In genomic region chr9:136407911-136408310, GRCh38 we compare ENCODE assay signal across 15 cellular contexts. TPM values are rescaled to one million over a fixed set of nuclear protein-coding genes. Genes with fewer than 3 reads are reported as not detected.
DNase-seq lines count a peak whose midpoint lies in the region; ATAC-seq, FAIRE-seq and TF ChIP-seq lines count a peak whose summit lies in the region.
"Had no signal": no experiment of that assay in that cellular context is flagged by ENCODE, and none has a peak within 500 bp of the region (broad histone marks: within the 10 kb centered on the region; RNA-seq: fewer than 3 reads in every experiment).

No MANE protein-coding gene starts in this region.

- peaks cover 87% of the 10 kb centered on the region for H3K36me3 Mint-ChIP-seq in activated T-cell treated with anti-CD3 and anti-CD28 coated beads, Interleukin-2, amount 50 U/mL, for 24 hours (ENCODE audit: low read depth)
- H3K36me3 Mint-ChIP-seq in activated naive CD8-positive, alpha-beta T cell: peaks cover 14% of the 10 kb centered on the region
- H3K36me3 Mint-ChIP-seq in neural progenitor cell: peaks cover 11% of the 10 kb centered on the region

- H3K4me1 ChIP-seq in HUES64 (ENCODE audit: insufficient read depth, low read length) (peaks cover 6% of the 10 kb centered on the region), neural progenitor cell (peaks cover 13% of the 10 kb centered on the region), small intestine (ENCODE audit: control insufficient read depth in 2 of 2, insufficient read depth in 1 of 2, low read depth in 1 of 2, low read length in 1 of 2) (peaks cover 4% of the 10 kb centered on the region in 2 donors)

- H2AFZ ChIP-seq in neural progenitor cell (replicated peaks): no peak overlapping the region

- H3K4me3 Mint-ChIP-seq in activated T-cell treated with anti-CD3 and anti-CD28 coated beads, Interleukin-2, amount 50 U/mL, for 24 hours: peak overlapping the region; percentile 27
- H3K4me3 Mint-ChIP-seq in activated naive CD8-positive, alpha-beta T cell: peak overlapping the region; percentile 42
- peak overlapping the region; percentile 61 for H3K4me3 Mint-ChIP-seq in neural progenitor cell

- H3K27ac Mint-ChIP-seq in activated T-cell treated with anti-CD3 and anti-CD28 coated beads, Interleukin-2, amount 50 U/mL, for 24 hours: peak overlapping the region; percentile 80
- H3K27ac Mint-ChIP-seq in activated naive CD8-positive, alpha-beta T cell: peak overlapping the region; percentile 24
- H3K27ac Mint-ChIP-seq in neural progenitor cell: no peak overlapping the region

- no peak overlapping the region for H3K4me3 ChIP-seq in HUES64 (ENCODE audit: low read length)
- no peak overlapping the region for H3K4me3 ChIP-seq in neural progenitor cell
- no peak overlapping the region for H3K4me3 ChIP-seq in small intestine (ENCODE audit: low read depth in 1 of 2, low read length in 2 of 2)

- peaks cover 42% of the 10 kb centered on the region for H3K79me2 ChIP-seq in neural progenitor cell (ENCODE audit: low read depth)

- peaks cover 76% of the 10 kb centered on the region for H3K4me1 Mint-ChIP-seq in activated T-cell treated with anti-CD3 and anti-CD28 coated beads, Interleukin-2, amount 50 U/mL, for 24 hours (ENCODE audit: low read depth)
- peaks cover 64% of the 10 kb centered on the region for H3K4me1 Mint-ChIP-seq in activated naive CD8-positive, alpha-beta T cell (ENCODE audit: low read depth)
- H3K4me1 Mint-ChIP-seq in neural progenitor cell: peaks cover 29% of the 10 kb centered on the region

- no peaks in the 10 kb centered on the region for H3K9me3 Mint-ChIP-seq in activated T-cell treated with anti-CD3 and anti-CD28 coated beads, Interleukin-2, amount 50 U/mL, for 24 hours
- H3K9me3 Mint-ChIP-seq in activated naive CD8-positive, alpha-beta T cell (ENCODE audit: low read depth): no peaks in the 10 kb centered on the region
- H3K9me3 Mint-ChIP-seq in neural progenitor cell: no peaks in the 10 kb centered on the region

- H3K9ac ChIP-seq in HUES64 (ENCODE audit: low read depth, low read length) (no peak overlapping the region), neural progenitor cell (no peak overlapping the region)

- no peaks in the 10 kb centered on the region for H3F3A ChIP-seq in neural progenitor cell (ENCODE audit: low read depth)

- no peaks in the 10 kb centered on the region for H3K9me3 ChIP-seq in HUES64 (ENCODE audit: insufficient read depth, low read depth, low read length)
- H3K9me3 ChIP-seq in neural progenitor cell (ENCODE audit: low read depth): no peaks in the 10 kb centered on the region
- no peaks in the 10 kb centered on the region for H3K9me3 ChIP-seq in small intestine (ENCODE audit: control insufficient read depth, low read depth)

- H3K36me3 ChIP-seq in HUES64 (ENCODE audit: insufficient read depth, low read length) (peaks cover 66% of the 10 kb centered on the region), neural progenitor cell (peaks cover 8% of the 10 kb centered on the region), small intestine (ENCODE audit: control insufficient read depth in 2 of 2, insufficient read depth in 2 of 2, low read length in 2 of 2) (peaks cover 8 to 11% of the 10 kb centered on the region in 2 donors)

- no peak overlapping the region for H3K4me2 ChIP-seq in neural progenitor cell

- 0 out of 2 replicates have a peak overlapping the region, but pooled peaks have one; percentile 25 for H3K27ac ChIP-seq in HUES64 (ENCODE audit: low read depth, low read length)
- H3K27ac ChIP-seq in neural progenitor cell: no peak overlapping the region
- H3K27ac ChIP-seq in small intestine (ENCODE audit: low read depth in 1 of 2, low read length in 1 of 2): no peak overlapping the region

- H3K27me3 Mint-ChIP-seq in activated T-cell treated with anti-CD3 and anti-CD28 coated beads, Interleukin-2, amount 50 U/mL, for 24 hours: no peaks in the 10 kb centered on the region
- no peaks in the 10 kb centered on the region for H3K27me3 Mint-ChIP-seq in activated naive CD8-positive, alpha-beta T cell
- peaks cover 14% of the 10 kb centered on the region for H3K27me3 Mint-ChIP-seq in neural progenitor cell (ENCODE audit: insufficient read depth, low read depth)

- H4K20me1 ChIP-seq in neural progenitor cell (ENCODE audit: low read depth): peaks cover 31% of the 10 kb centered on the region

- FAIRE-seq in small intestine (lab: Jason Lieb, UNC): no peak

- no peak for DNase-seq in activated T-cell treated with anti-CD3 and anti-CD28 coated beads, Interleukin-2, amount 50 U/mL, for 24 hours
- DNase-seq in activated T-cell treated with anti-CD3 and anti-CD28 coated beads, Interleukin-2, amount 50 U/mL, for 1 hour: no peak
- DNase-seq in neural progenitor cell (ENCODE audit: low spot score) (no peak), small intestine (no peak)
- DNase-seq: activated CD4-positive, alpha-beta T cell treated with anti-CD3 and anti-CD28 coated beads, Interleukin-2, amount 50 U/mL, for 4 hours; activated effector memory CD4-positive, alpha-beta T cell treated with Interleukin-2 at 50 U/mL for 16 hours; foreskin fibroblast; hypothalamus; NCI-H2029 treated with DMSO at 0.1 percent for 48 hours; NCI-H524; SIG-M5 had no signal

- H3K27me3 ChIP-seq in HUES64 (ENCODE audit: insufficient read depth, low read length) (no peaks in the 10 kb centered on the region), neural progenitor cell (no peaks in the 10 kb centered on the region), small intestine (ENCODE audit: control insufficient read depth in 2 of 2, insufficient read depth in 2 of 2, low read length in 2 of 2) (no peaks in the 10 kb centered on the region)

- 91% methylated on average over 7 of the region's 7 CpGs for WGBS in HUES64
- 86% methylated on average over 7 of the region's 7 CpGs for WGBS in small intestine, 3 donors

- ATAC-seq in HG03457 (IDR thresholded peaks at IDR 0.05; ENCODE audit: unreplicated experiment): no peak
- no peak for ATAC-seq in activated CD4-positive, CD25-positive, alpha-beta regulatory T cell treated with anti-CD3 and anti-CD28 coated beads, Interleukin-2, amount 50 U/mL, for 24 hours

- TF ChIP-seq CTCF in neural progenitor cell (IDR thresholded peaks at IDR 0.05): no peak

RNA-seq across cellular contexts. Expression of gene ENTR1, which starts 2.5 kb away (rescaled TPM):
- polyA plus RNA-seq in HUES64 (2013, experiment 1 of 2): 60.6 TPM
- polyA plus RNA-seq in HUES64 (2013, experiment 2 of 2): 65.8 TPM
- total RNA-seq in neural progenitor cell (ENCODE audit: low replicate concordance): 34.9 and 52.3 TPM in 2 replicates
- polyA plus RNA-seq in small intestine: 10 to 100 TPM; 22.7 to 37.8 (median 25.7) TPM

RNA-seq across cellular contexts. Expression of gene PMPCA, which starts 2.5 kb away (rescaled TPM):
- polyA plus RNA-seq in HUES64 (2013, experiment 1 of 2): 53.5 TPM
- polyA plus RNA-seq in HUES64 (2013, experiment 2 of 2): 51.3 TPM
- 51.3 and 65.3 TPM in 2 replicates for total RNA-seq in neural progenitor cell (ENCODE audit: low replicate concordance)
- polyA plus RNA-seq in small intestine: 10 to 100 TPM; 34.7 to 51.1 (median 46.7) TPM

RNA-seq across cellular contexts. Expression of gene SNAPC4, which starts 7.9 kb away (rescaled TPM):
- 12.8 TPM for polyA plus RNA-seq in HUES64 (2013, experiment 1 of 2)
- polyA plus RNA-seq in HUES64 (2013, experiment 2 of 2): 8.4 TPM
- total RNA-seq in neural progenitor cell (ENCODE audit: low replicate concordance): 6.8 and 16.5 TPM in 2 replicates
- polyA plus RNA-seq in small intestine: 1 to 10 TPM; 5.4 to 7.1 (median 5.6) TPM

RNA-seq across cellular contexts. Expression of gene INPP5E, which starts 31.7 kb away (rescaled TPM):
- 7.0 TPM for polyA plus RNA-seq in HUES64 (2013, experiment 1 of 2)
- polyA plus RNA-seq in HUES64 (2013, experiment 2 of 2): 8.4 TPM
- 8.8 and 23.6 TPM in 2 replicates for total RNA-seq in neural progenitor cell (ENCODE audit: low replicate concordance)
- 1 to 10 TPM; 5.7 to 8.9 (median 5.7) TPM for polyA plus RNA-seq in small intestine

RNA-seq across cellular contexts. Expression of gene CARD9, which starts 34.4 kb away (rescaled TPM):
- polyA plus RNA-seq in HUES64 (2013, experiment 1 of 2): 0.30 TPM
- polyA plus RNA-seq in HUES64 (2013, experiment 2 of 2): 0.32 TPM
- total RNA-seq in neural progenitor cell (ENCODE audit: low replicate concordance): 0.96 TPM in 1 of 2 replicates, not detected in the other
- 1 to 10 TPM; 1.8 to 3.8 (median 2.0) TPM for polyA plus RNA-seq in small intestine
